Comparison of ENCODE assay signal across 24 cellular contexts in the genomic region with DNA sequence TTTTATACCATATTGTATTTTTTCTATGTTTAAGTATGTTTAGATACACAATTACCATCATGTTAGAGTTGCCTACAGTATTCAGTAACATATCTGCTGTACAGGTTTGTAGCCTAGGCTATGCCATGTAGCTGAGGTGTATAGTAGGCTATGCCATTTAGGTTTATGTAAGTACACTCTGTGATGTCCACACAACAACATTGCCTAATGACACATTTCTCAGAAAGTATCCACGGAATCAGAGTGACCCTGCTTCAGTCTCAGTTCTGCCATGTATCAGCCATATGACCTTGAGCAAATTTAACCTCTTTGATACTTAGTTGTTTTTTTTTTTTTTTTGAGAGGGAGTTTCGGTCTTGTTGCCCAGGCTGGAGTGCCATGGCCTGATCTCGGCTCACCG. TPM values are rescaled to one million over a fixed set of nuclear protein-coding genes. Genes with fewer than 3 reads are reported as not detected.
DNase-seq lines count a peak whose midpoint lies in the region; ATAC-seq, FAIRE-seq and TF ChIP-seq lines count a peak whose summit lies in the region.
"Had no signal": no experiment of that assay in that cellular context is flagged by ENCODE, and none has a peak within 500 bp of the region (broad histone marks: within the 10 kb centered on the region; RNA-seq: fewer than 3 reads in every experiment).

No MANE protein-coding gene starts in this region.

- peaks cover 96% of the 10 kb centered on the region for H3K4me1 Mint-ChIP-seq in activated CD4-positive, alpha-beta T cell treated with anti-CD3 and anti-CD28 coated beads for 36 hours
- peaks cover 94% of the 10 kb centered on the region for H3K4me1 Mint-ChIP-seq in activated CD8-positive, alpha-beta T cell treated with anti-CD3 and anti-CD28 coated beads, Interleukin-2, amount 10 ng/mL, durations not matched to agents 7 days and 5 days (ENCODE audit: low read depth)
- peaks cover 72 to 97% (median 92%) of the 10 kb centered on the region in 7 donors for H3K4me1 Mint-ChIP-seq in naive thymus-derived CD4-positive, alpha-beta T cell

- peaks cover 56 to 81% of the 10 kb centered on the region in 2 donors for H3K4me1 ChIP-seq in naive thymus-derived CD4-positive, alpha-beta T cell (ENCODE audit: control insufficient read depth in 2 of 2, insufficient read depth in 2 of 2, low read length in 2 of 2)

- H3K9me3 ChIP-seq in naive thymus-derived CD4-positive, alpha-beta T cell (ENCODE audit: control insufficient read depth in 2 of 3, low read length in 3 of 3): no peaks in the 10 kb centered on the region
- H3K9me3 ChIP-seq: stomach had no signal

- no peaks in the 10 kb centered on the region for H3K9me3 Mint-ChIP-seq in activated CD4-positive, alpha-beta T cell treated with anti-CD3 and anti-CD28 coated beads for 36 hours (ENCODE audit: low read depth)
- H3K9me3 Mint-ChIP-seq in activated CD8-positive, alpha-beta T cell treated with anti-CD3 and anti-CD28 coated beads, Interleukin-2, amount 10 ng/mL, durations not matched to agents 7 days and 5 days (ENCODE audit: insufficient read depth): no peaks in the 10 kb centered on the region
- H3K9me3 Mint-ChIP-seq in naive thymus-derived CD4-positive, alpha-beta T cell: no peaks in the 10 kb centered on the region
- H3K9me3 Mint-ChIP-seq: H9 had no signal

- POLR2A ChIA-PET in activated CD4-positive, alpha-beta T cell treated with anti-CD3 and anti-CD28 coated beads for 36 hours (lab: Charles Lee): no interaction called here
- POLR2A ChIA-PET in activated CD8-positive, alpha-beta T cell treated with anti-CD3 and anti-CD28 coated beads, Interleukin-2, amount 10 ng/mL, durations not matched to agents 7 days and 5 days (lab: Charles Lee): interaction anchor here (0.9 to 3.1 kb wide), 2 partner anchors 12 to 14 kb away, joined by 6 to 32 read pairs; a partner anchor contains a TSS
- POLR2A ChIA-PET in naive thymus-derived CD4-positive, alpha-beta T cell (lab: Charles Lee): interaction anchor here (1.3 to 3.5 kb wide), 4 partner anchors 9 to 145 kb away, joined by 4 to 39 read pairs (median 6); a partner anchor contains a TSS

- H3K36me3 Mint-ChIP-seq in activated CD4-positive, alpha-beta T cell treated with anti-CD3 and anti-CD28 coated beads for 36 hours (ENCODE audit: low read depth): peaks cover 46% of the 10 kb centered on the region
- H3K36me3 Mint-ChIP-seq in activated CD8-positive, alpha-beta T cell treated with anti-CD3 and anti-CD28 coated beads, Interleukin-2, amount 10 ng/mL, durations not matched to agents 7 days and 5 days (ENCODE audit: low read depth): peaks cover 31% of the 10 kb centered on the region
- peaks cover 0 to 17% (median 0%) of the 10 kb centered on the region in 5 donors for H3K36me3 Mint-ChIP-seq in naive thymus-derived CD4-positive, alpha-beta T cell

- no peak for DNase-seq in activated CD4-positive, alpha-beta T cell treated with anti-CD3 and anti-CD28 coated beads for 36 hours
- DNase-seq in activated CD4-positive, alpha-beta T cell treated with anti-CD3 and anti-CD28 coated beads, Interleukin-2, amount 50 U/mL, for 1 hour: no peak
- DNase-seq in GM12892 (ENCODE audit: insufficient read length) (no peak), NCI-H2171 treated with DMSO at 0.1 percent for 48 hours (lab: John Stamatoyannopoulos, UW) (no peak)
- no peak for DNase-seq in activated CD8-positive, alpha-beta T cell treated with anti-CD3 and anti-CD28 coated beads, Interleukin-2, amount 10 ng/mL, durations not matched to agents 7 days and 5 days
- DNase-seq in naive thymus-derived CD4-positive, alpha-beta T cell: no peak
- DNase-seq: amniotic stem cell; C1 segment of cervical spinal cord; central memory CD4-positive, alpha-beta T cell; DMS79 treated with DMSO at 0.1 percent for 48 hours; effector CD4-positive, alpha-beta T cell; glutamatergic neuron; H9; NCI-H1417 treated with DMSO at 0.1 percent for 48 hours; stomach; SW 1271 had no signal

- CTCF ChIA-PET in activated CD4-positive, alpha-beta T cell treated with anti-CD3 and anti-CD28 coated beads for 36 hours (lab: Charles Lee): interaction anchor here (0.6 kb wide), 1 partner anchor 63 kb away, joined by 3 read pairs; no protein-coding TSS in a partner anchor
- CTCF ChIA-PET in activated CD8-positive, alpha-beta T cell treated with anti-CD3 and anti-CD28 coated beads, Interleukin-2, amount 10 ng/mL, durations not matched to agents 7 days and 5 days (lab: Charles Lee): interaction anchor here (2.4 kb wide), 1 partner anchor 12 kb away, joined by 10 read pairs; a partner anchor contains a TSS
- CTCF ChIA-PET in naive thymus-derived CD4-positive, alpha-beta T cell (lab: Charles Lee): interaction anchor here (0.8 to 1.9 kb wide), 3 partner anchors 12 to 39 kb away, joined by 3 to 9 read pairs (median 3); a partner anchor contains a TSS

- no peaks in the 10 kb centered on the region for H3K27me3 ChIP-seq in naive thymus-derived CD4-positive, alpha-beta T cell (ENCODE audit: control insufficient read depth in 2 of 2, insufficient read depth in 2 of 2, low read length in 2 of 2)
- H3K27me3 ChIP-seq: stomach had no signal

- H3K27me3 Mint-ChIP-seq in activated CD4-positive, alpha-beta T cell treated with anti-CD3 and anti-CD28 coated beads for 36 hours: no peaks in the 10 kb centered on the region
- no peaks in the 10 kb centered on the region for H3K27me3 Mint-ChIP-seq in activated CD8-positive, alpha-beta T cell treated with anti-CD3 and anti-CD28 coated beads, Interleukin-2, amount 10 ng/mL, durations not matched to agents 7 days and 5 days (ENCODE audit: low read depth)
- no peaks in the 10 kb centered on the region for H3K27me3 Mint-ChIP-seq in naive thymus-derived CD4-positive, alpha-beta T cell

- no peak overlapping the region for H3K4me3 ChIP-seq in naive thymus-derived CD4-positive, alpha-beta T cell (ENCODE audit: low read length)
- H3K4me3 ChIP-seq: stomach had no signal

- TF ChIP-seq POLR2A in GM12892 (IDR thresholded peaks at IDR 0.05; ENCODE audit: low read depth, low read length): no peak

- no peak overlapping the region for H3K27ac ChIP-seq in naive thymus-derived CD4-positive, alpha-beta T cell (ENCODE audit: low read depth, low read length)
- H3K27ac ChIP-seq: VCaP had no signal

- no peak for ATAC-seq in activated CD4-positive, alpha-beta T cell treated with anti-CD3 and anti-CD28 coated beads for 36 hours
- ATAC-seq in activated CD8-positive, alpha-beta T cell treated with anti-CD3 and anti-CD28 coated beads, Interleukin-2, amount 10 ng/mL, durations not matched to agents 7 days and 5 days: no peak
- ATAC-seq in naive thymus-derived CD4-positive, alpha-beta T cell: no peak
- ATAC-seq in GM18870 (IDR thresholded peaks at IDR 0.05; ENCODE audit: unreplicated experiment) (no peak), HG03025 (IDR thresholded peaks at IDR 0.05; ENCODE audit: low FRiP score, unreplicated experiment) (no peak)

- H3K36me3 ChIP-seq in naive thymus-derived CD4-positive, alpha-beta T cell (ENCODE audit: control insufficient read depth in 2 of 3, insufficient read depth in 3 of 3, low read length in 3 of 3): no peaks in the 10 kb centered on the region
- H3K36me3 ChIP-seq: stomach had no signal

- FAIRE-seq in GM12892 (lab: Jason Lieb, UNC): peak; percentile 53

- peak overlapping the region; percentile 66 for H3K4me3 Mint-ChIP-seq in activated CD4-positive, alpha-beta T cell treated with anti-CD3 and anti-CD28 coated beads for 36 hours
- H3K4me3 Mint-ChIP-seq in activated CD8-positive, alpha-beta T cell treated with anti-CD3 and anti-CD28 coated beads, Interleukin-2, amount 10 ng/mL, durations not matched to agents 7 days and 5 days: no peak overlapping the region
- peak overlapping the region in 7 of 10 donors; percentile 16 to 82 (median 33) for H3K4me3 Mint-ChIP-seq in naive thymus-derived CD4-positive, alpha-beta T cell
- H3K4me3 Mint-ChIP-seq: H9 had no signal

- peak overlapping the region; percentile 96 for H3K27ac Mint-ChIP-seq in activated CD4-positive, alpha-beta T cell treated with anti-CD3 and anti-CD28 coated beads for 36 hours
- peak overlapping the region; percentile 69 for H3K27ac Mint-ChIP-seq in activated CD8-positive, alpha-beta T cell treated with anti-CD3 and anti-CD28 coated beads, Interleukin-2, amount 10 ng/mL, durations not matched to agents 7 days and 5 days
- peak overlapping the region in 7 of 9 donors; percentile 39 to 97 (median 65) for H3K27ac Mint-ChIP-seq in naive thymus-derived CD4-positive, alpha-beta T cell
- H3K27ac Mint-ChIP-seq: H9 had no signal

- intact Hi-C loops in activated CD4-positive, alpha-beta T cell treated with anti-CD3 and anti-CD28 coated beads for 36 hours (cut with DNase I, micrococcal nuclease): loop anchor here in 1 of 2 experiments (10.0 kb wide), 1 partner anchor 1281 kb away; a partner anchor contains a TSS
- intact Hi-C loops in naive thymus-derived CD4-positive, alpha-beta T cell (cut with micrococcal nuclease): loop anchor here (2.0 kb wide), 1 partner anchor 13 kb away; a partner anchor contains a TSS

RNA-seq across cellular contexts. Expression of a gene that starts 12.7 kb away (rescaled TPM):
- total RNA-seq in activated CD4-positive, alpha-beta T cell treated with anti-CD3 and anti-CD28 coated beads for 36 hours: 10 to 100 TPM; 57.9 to 59.3 TPM
- polyA plus RNA-seq in GM12892 (2012; ENCODE audit: missing spikeins): 19.0 TPM
- total RNA-seq in activated CD8-positive, alpha-beta T cell treated with anti-CD3 and anti-CD28 coated beads, Interleukin-2, amount 10 ng/mL, durations not matched to agents 7 days and 5 days: 10 to 100 TPM; 40.0 to 43.1 TPM
- total RNA-seq in naive thymus-derived CD4-positive, alpha-beta T cell: 10 to 100 TPM; 42.9 to 90.8 (median 65.0) TPM
- 1 to 10 TPM; 4.3 to 6.3 TPM for polyA plus RNA-seq in naive thymus-derived CD4-positive, alpha-beta T cell

RNA-seq across cellular contexts. Expression of a gene that starts 49.5 kb away (rescaled TPM):
- total RNA-seq in activated CD4-positive, alpha-beta T cell treated with anti-CD3 and anti-CD28 coated beads for 36 hours: not detected
- not detected for polyA plus RNA-seq in GM12892 (2012; ENCODE audit: missing spikeins)
- not detected for total RNA-seq in activated CD8-positive, alpha-beta T cell treated with anti-CD3 and anti-CD28 coated beads, Interleukin-2, amount 10 ng/mL, durations not matched to agents 7 days and 5 days
- total RNA-seq in naive thymus-derived CD4-positive, alpha-beta T cell: not detected
- polyA plus RNA-seq in naive thymus-derived CD4-positive, alpha-beta T cell: not detected
- total RNA-seq: A172, LHCN-M2, lung microvascular endothelial cell, RPMI7951, ureter had no signal
